Comparison of ENCODE assay signal across 8 cellular contexts in genomic region chr1:58902830-58903229, GRCh38.
DNase-seq lines count a peak whose midpoint lies in the region; ATAC-seq, FAIRE-seq and TF ChIP-seq lines count a peak whose summit lies in the region.

No MANE protein-coding gene starts in this region.

- H3K27me3 Mint-ChIP-seq in T-helper 2 cell treated with Interferon-gamma antibody and Interleukin-4, amounts not matched to agents 5 μg/mL and 100 μg/mL, for 36 hours (ENCODE audit: low read depth) = no peaks in the 10 kb centered on the region
- H3K27me3 Mint-ChIP-seq in activated naive CD8-positive, alpha-beta T cell treated with anti-CD3 and anti-CD28 coated beads, Interleukin-2, amount 10 ng/mL, durations not matched to agents 7 days and 5 days = no peaks in the 10 kb centered on the region

- H3K4me1 ChIP-seq in HepG2 (ENCODE audit: insufficient read depth, low read length) = peaks cover 83% of the 10 kb centered on the region

- TF ChIP-seq CTCF in HepG2 (CRISPR knock-in tag; IDR thresholded peaks at IDR 0.05) = no peak

- no peak overlapping the region for H2AFZ ChIP-seq in HepG2 (ENCODE audit: low read length)

- FAIRE-seq in HepG2 (lab: Jason Lieb, UNC) = no peak

- H3K36me3 Mint-ChIP-seq in T-helper 2 cell treated with Interferon-gamma antibody and Interleukin-4, amounts not matched to agents 5 μg/mL and 100 μg/mL, for 36 hours (ENCODE audit: low read depth) = no peaks in the 10 kb centered on the region
- no peaks in the 10 kb centered on the region for H3K36me3 Mint-ChIP-seq in activated naive CD8-positive, alpha-beta T cell treated with anti-CD3 and anti-CD28 coated beads, Interleukin-2, amount 10 ng/mL, durations not matched to agents 7 days and 5 days

- H3K4me2 ChIP-seq in HepG2 (ENCODE audit: low read depth, low read length) = peak overlapping the region; percentile 99

- no peaks in the 10 kb centered on the region for H3K9me3 ChIP-seq in HepG2 (ENCODE audit: low read length)

- TF ChIP-seq RAD21 in HepG2 (CRISPR knock-in tag; IDR thresholded peaks at IDR 0.05) = no peak

- peaks cover 29% of the 10 kb centered on the region for H3K4me1 Mint-ChIP-seq in T-helper 2 cell treated with Interferon-gamma antibody and Interleukin-4, amounts not matched to agents 5 μg/mL and 100 μg/mL, for 36 hours (ENCODE audit: low read depth)
- peaks cover 26% of the 10 kb centered on the region for H3K4me1 Mint-ChIP-seq in activated naive CD8-positive, alpha-beta T cell treated with anti-CD3 and anti-CD28 coated beads, Interleukin-2, amount 10 ng/mL, durations not matched to agents 7 days and 5 days

- in situ Hi-C loops in HepG2 (cut with HindIII; ENCODE audit: extremely low pct_ligation_motif_present, low pct_unique_long_range_greater_than_20kb) = no loop called here

- no peaks in the 10 kb centered on the region for H3K79me2 ChIP-seq in HepG2 (ENCODE audit: insufficient read depth, low read length)

- peak overlapping the region; percentile 88 for H3K9ac ChIP-seq in HepG2 (ENCODE audit: insufficient read depth, low read depth, low read length)

- POLR2A ChIA-PET in activated naive CD8-positive, alpha-beta T cell treated with anti-CD3 and anti-CD28 coated beads, Interleukin-2, amount 10 ng/mL, durations not matched to agents 7 days and 5 days (lab: Charles Lee) = interaction anchor here (0.5 to 1.7 kb wide), 11 partner anchors 12 to 161 kb away, joined by 3 to 22 read pairs (median 4); partner anchors contain the start of gene JUN
- POLR2A ChIA-PET in HepG2 (lab: Yijun Ruan, JAX) = interaction anchor here (0.6 to 3.9 kb wide), 15 partner anchors 8 to 795 kb away, joined by 3 to 24 read pairs (median 3); partner anchors contain the start of genes FGGY and JUN

- DNase-seq in T-helper 2 cell treated with Interferon-gamma antibody and Interleukin-4, amounts not matched to agents 5 μg/mL and 100 μg/mL, for 36 hours (ENCODE audit: low spot score) = no peak
- no peak for DNase-seq in T-helper 2 cell
- no peak for DNase-seq in activated naive CD8-positive, alpha-beta T cell treated with anti-CD3 and anti-CD28 coated beads, Interleukin-2, amount 10 ng/mL, durations not matched to agents 7 days and 5 days
- no peak for DNase-seq in HepG2 (ENCODE audit: low spot score)
- DNase-seq in SHP77 (lab: John Stamatoyannopoulos, UW) = no peak
- no peak for DNase-seq in DMS 273 treated with DMSO at 0.1 percent for 48 hours (lab: John Stamatoyannopoulos, UW)

- H3K36me3 ChIP-seq in HepG2 (replicated peaks in 1 of 2; ENCODE audit: control insufficient read depth in 1 of 2, insufficient read depth in 2 of 2, low read length in 2 of 2) = no peaks in the 10 kb centered on the region

- intact Hi-C loops in HepG2 (cut with micrococcal nuclease; ENCODE audit: unreplicated experiment) = loop anchor here (10.0 kb wide), 1 partner anchor 152 kb away; no protein-coding TSS in a partner anchor

- peak overlapping the region; percentile 89 for H3K27ac ChIP-seq in HepG2 (ENCODE audit: extremely low read length, insufficient read depth, low read length)
- peak overlapping the region; percentile 83 for H3K27ac ChIP-seq in temporal lobe (ENCODE audit: low read depth, low read length)

- BruUV-seq in HepG2 (replicated peaks; lab: Mats Ljungman, UMichigan) = no TSS peak

- peak overlapping the region; percentile 67 for H3K4me3 Mint-ChIP-seq in T-helper 2 cell treated with Interferon-gamma antibody and Interleukin-4, amounts not matched to agents 5 μg/mL and 100 μg/mL, for 36 hours
- peak overlapping the region; percentile 77 for H3K4me3 Mint-ChIP-seq in activated naive CD8-positive, alpha-beta T cell treated with anti-CD3 and anti-CD28 coated beads, Interleukin-2, amount 10 ng/mL, durations not matched to agents 7 days and 5 days

- peak overlapping the region; percentile 37 to 71 (median 66); a peak in 5 of 6 replicates for H3K4me3 ChIP-seq in HepG2 (replicated peaks in 1 of 3; ENCODE audit: insufficient read depth in 1 of 3, low read depth in 2 of 3, low read length in 3 of 3)

- H3K27me3 ChIP-seq in HepG2 (ENCODE audit: control insufficient read depth in 1 of 2, insufficient read depth in 2 of 2, low read length in 2 of 2) = no peaks in the 10 kb centered on the region

- H3K27ac Mint-ChIP-seq in T-helper 2 cell treated with Interferon-gamma antibody and Interleukin-4, amounts not matched to agents 5 μg/mL and 100 μg/mL, for 36 hours = peak overlapping the region; percentile 60
- H3K27ac Mint-ChIP-seq in activated naive CD8-positive, alpha-beta T cell treated with anti-CD3 and anti-CD28 coated beads, Interleukin-2, amount 10 ng/mL, durations not matched to agents 7 days and 5 days = peak overlapping the region; percentile 83

- no peak for ATAC-seq in activated naive CD8-positive, alpha-beta T cell treated with anti-CD3 and anti-CD28 coated beads, Interleukin-2, amount 10 ng/mL, durations not matched to agents 7 days and 5 days (ENCODE audit: low read depth)
- ATAC-seq in HepG2 = no peak
- ATAC-seq in GM18873 (IDR thresholded peaks at IDR 0.05; ENCODE audit: low FRiP score, unreplicated experiment) = no peak

- 82% methylated on average over 2 of the region's 2 CpGs for WGBS in HepG2 (ENCODE audit: low lambda C conversion rate)

- TF ChIP-seq EP300 in HepG2 (IDR thresholded peaks at IDR 0.05; ENCODE audit: low read depth in 2 of 2, low read length in 2 of 2) (no peak), HepG2 (CRISPR knock-in tag; IDR thresholded peaks at IDR 0.05; ENCODE audit: borderline replicate concordance) (no peak)

- no peaks in the 10 kb centered on the region for H4K20me1 ChIP-seq in HepG2 (ENCODE audit: insufficient read depth, low read length)

- CTCF ChIA-PET in HepG2 (lab: Yijun Ruan, JAX; ENCODE audit: low intra/inter-chr PET ratio, low total read pairs) = no interaction called here

- no peak for TF ChIP-seq POLR2A in HepG2 (IDR thresholded peaks at IDR 0.05; ENCODE audit: insufficient read depth in 1 of 2, low read depth in 2 of 2, low read length in 2 of 2)

- no peaks in the 10 kb centered on the region for H3K9me3 Mint-ChIP-seq in T-helper 2 cell treated with Interferon-gamma antibody and Interleukin-4, amounts not matched to agents 5 μg/mL and 100 μg/mL, for 36 hours
- H3K9me3 Mint-ChIP-seq in activated naive CD8-positive, alpha-beta T cell treated with anti-CD3 and anti-CD28 coated beads, Interleukin-2, amount 10 ng/mL, durations not matched to agents 7 days and 5 days = no peaks in the 10 kb centered on the region

TF ChIP-seq in HepG2, 621 proteins besides CTCF, POLR2A, EP300 and RAD21:
- 0 out of 2 replicates have a peak, but pooled peaks have one; percentile 11 for TF ChIP-seq ZMYM3 (CRISPR knock-in tag; IDR thresholded peaks at IDR 0.05)
- TF ChIP-seq, protein P1, sequence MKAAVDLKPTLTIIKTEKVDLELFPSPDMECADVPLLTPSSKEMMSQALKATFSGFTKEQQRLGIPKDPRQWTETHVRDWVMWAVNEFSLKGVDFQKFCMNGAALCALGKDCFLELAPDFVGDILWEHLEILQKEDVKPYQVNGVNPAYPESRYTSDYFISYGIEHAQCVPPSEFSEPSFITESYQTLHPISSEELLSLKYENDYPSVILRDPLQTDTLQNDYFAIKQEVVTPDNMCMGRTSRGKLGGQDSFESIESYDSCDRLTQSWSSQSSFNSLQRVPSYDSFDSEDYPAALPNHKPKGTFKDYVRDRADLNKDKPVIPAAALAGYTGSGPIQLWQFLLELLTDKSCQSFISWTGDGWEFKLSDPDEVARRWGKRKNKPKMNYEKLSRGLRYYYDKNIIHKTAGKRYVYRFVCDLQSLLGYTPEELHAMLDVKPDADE (CRISPR knock-in tag; IDR thresholded peaks at IDR 0.05) = no peak
- peak; percentile 81 for TF ChIP-seq ZKSCAN1 (IDR thresholded peaks at IDR 0.05; ENCODE audit: low read length)
- no peak for TF ChIP-seq ZNF777 (CRISPR knock-in tag; IDR thresholded peaks at IDR 0.05)
- peak; percentile 60; the same call in 1 of the 2 replicates for TF ChIP-seq CHD4 (IDR thresholded peaks at IDR 0.05; ENCODE audit: borderline replicate concordance, low read length)
TF ChIP-seq in HepG2: peak in this region for 3.
